8 cellular contexts compared by ENCODE assay signal in the genomic region with DNA sequence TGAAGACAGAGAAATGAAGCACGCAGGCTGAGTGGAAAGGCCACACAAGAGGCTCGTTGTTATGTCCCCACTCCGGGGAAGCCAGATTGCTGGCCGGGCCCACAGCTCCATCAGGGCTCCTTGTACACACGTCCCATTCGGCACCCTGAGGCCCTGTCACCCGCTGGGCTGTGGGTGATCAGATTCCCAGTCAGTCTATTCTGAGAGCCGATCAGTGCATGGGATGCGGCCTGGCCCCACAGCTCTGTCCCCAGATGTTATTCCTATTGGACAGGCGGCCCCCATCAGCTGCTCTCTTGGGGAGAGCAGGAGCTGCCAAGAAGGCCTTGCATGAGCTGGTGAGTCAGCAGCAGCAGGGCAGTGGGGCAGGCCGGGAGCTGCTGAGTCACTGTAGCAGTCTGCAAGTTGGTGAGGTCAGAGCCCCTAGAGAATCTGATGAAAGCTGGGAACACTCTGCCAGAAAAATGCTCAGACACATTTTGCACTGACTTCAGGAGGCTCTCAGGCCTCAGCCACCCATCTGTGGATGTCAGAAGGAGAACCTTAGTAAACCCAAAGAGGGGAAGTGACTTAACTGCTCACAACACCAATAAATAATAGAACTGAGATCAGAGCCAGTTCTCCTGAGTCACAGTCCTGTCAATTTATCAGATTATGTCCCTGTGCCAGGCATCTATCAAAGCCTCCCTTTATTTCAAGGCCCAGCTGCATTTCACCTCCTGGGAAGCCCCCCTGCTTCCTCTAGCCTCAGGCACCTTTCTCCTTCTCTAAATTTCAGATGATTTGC. TPM values are rescaled to one million over a fixed set of nuclear protein-coding genes. Genes with fewer than 3 reads are reported as not detected.
DNase-seq lines count a peak whose midpoint lies in the region; FAIRE-seq and TF ChIP-seq lines count a peak whose summit lies in the region.

No MANE protein-coding gene starts in this region.

- peak overlapping the region; percentile 76 for H3K9ac ChIP-seq in keratinocyte (ENCODE audit: control insufficient read depth, extremely low read depth, insufficient read depth, low read length)

- peak overlapping the region; percentile 91 for H2AFZ ChIP-seq in keratinocyte (ENCODE audit: control insufficient read depth, low read length)

- FAIRE-seq in keratinocyte (lab: Jason Lieb, UNC) (peak; percentile 20), small intestine (lab: Jason Lieb, UNC) (no peak)

- TF ChIP-seq CTCF in keratinocyte (optimal IDR thresholded peaks at IDR 0.05 in 1 of 3, IDR thresholded peaks at IDR 0.05 in 1 of 3, conservative IDR thresholded peaks at IDR 0.05 in 1 of 3; ENCODE audit: extremely low read depth in 1 of 3, insufficient read depth in 2 of 3, low read length in 3 of 3) = no peak

- H3K9me1 ChIP-seq in keratinocyte (ENCODE audit: control insufficient read depth, extremely low read depth, insufficient read depth, low read length) = no peaks in the 10 kb centered on the region

- H3K79me2 ChIP-seq in keratinocyte (ENCODE audit: control insufficient read depth, insufficient read depth, low read length) = no peaks in the 10 kb centered on the region

- H3K27ac ChIP-seq in keratinocyte (ENCODE audit: control insufficient read depth, insufficient read depth, low read length) (peak overlapping the region; percentile 98), small intestine (ENCODE audit: low read depth in 1 of 2, low read length in 1 of 2) (peak overlapping the region; percentile 55 to 93)

- dilution Hi-C loops in keratinocyte (cut with MboI; ENCODE audit: extremely low pct_ligation_motif_present, low sequenced_read_pairs) = no loop called here

- no peaks in the 10 kb centered on the region for H3K27me3 ChIP-seq in keratinocyte (ENCODE audit: control insufficient read depth, extremely low read depth, insufficient read depth, low read length)
- H3K27me3 ChIP-seq in small intestine (ENCODE audit: control insufficient read depth in 2 of 2, insufficient read depth in 2 of 2, low read length in 2 of 2) = no peaks in the 10 kb centered on the region

- no peak for TF ChIP-seq RAD21 in Ishikawa (IDR thresholded peaks at IDR 0.05; ENCODE audit: low read depth)

- H3K4me3 ChIP-seq in keratinocyte (ENCODE audit: control insufficient read depth in 2 of 3, extremely low read depth in 1 of 3, insufficient read depth in 2 of 3, low read depth in 1 of 3, low read length in 3 of 3) = no peak overlapping the region
- no peak overlapping the region for H3K4me3 ChIP-seq in small intestine (ENCODE audit: low read depth in 1 of 2, low read length in 2 of 2)

- 43 to 53% (median 47%) methylated on average over 11 of the region's 11 CpGs for WGBS in small intestine, 3 donors

- H3K9me3 ChIP-seq in keratinocyte (ENCODE audit: control insufficient read depth, low read depth, low read length) (no peaks in the 10 kb centered on the region), small intestine (ENCODE audit: control insufficient read depth, low read depth) (no peaks in the 10 kb centered on the region)

- TF ChIP-seq EP300 in Ishikawa (IDR thresholded peaks at IDR 0.05; ENCODE audit: borderline replicate concordance) = peak; percentile 57; the same call in 1 of the 2 replicates

- H3K4me1 ChIP-seq in keratinocyte (ENCODE audit: control insufficient read depth, extremely low read depth, insufficient read depth, low read length) (peaks cover 20% of the 10 kb centered on the region), small intestine (ENCODE audit: control insufficient read depth in 2 of 2, insufficient read depth in 1 of 2, low read depth in 1 of 2, low read length in 1 of 2) (peaks cover 0 to 4% of the 10 kb centered on the region in 2 donors)

- no peaks in the 10 kb centered on the region for H4K20me1 ChIP-seq in keratinocyte (ENCODE audit: control insufficient read depth, extremely low read depth, insufficient read depth, low read length)

- H3K36me3 ChIP-seq in keratinocyte (ENCODE audit: control insufficient read depth in 2 of 2, extremely low read depth in 1 of 2, insufficient read depth in 2 of 2, low read length in 2 of 2) (no peaks in the 10 kb centered on the region), small intestine (ENCODE audit: control insufficient read depth in 2 of 2, insufficient read depth in 2 of 2, low read length in 2 of 2) (no peaks in the 10 kb centered on the region)

- peak; percentile 29 to 51 for DNase-seq in activated CD4-positive, alpha-beta T cell treated with anti-CD3 and anti-CD28 coated beads, Interleukin-2, amount 50 U/mL, for 48 hours
- DNase-seq in activated CD4-positive, alpha-beta T cell treated with anti-CD3 and anti-CD28 coated beads, Interleukin-2, amount 50 U/mL, for 4 hours = no peak
- DNase-seq in SIG-M5 (lab: John Stamatoyannopoulos, UW) = peak; percentile 29
- DNase-seq in cerebellar cortex (ENCODE audit: low spot score) = peak; percentile 89
- peak; percentile 91 for DNase-seq in keratinocyte (ENCODE audit: low read depth, low spot score)
- DNase-seq in small intestine = peak; percentile 75
- no peak for DNase-seq in effector CD8-positive, alpha-beta T cell (lab: John Stamatoyannopoulos, UW)

- peak overlapping the region; percentile 54 for H3K4me2 ChIP-seq in keratinocyte (ENCODE audit: control insufficient read depth, extremely low read depth, insufficient read depth, low read depth, low read length)

TF ChIP-seq in Ishikawa, 13 proteins besides CTCF, POLR2A, EP300 and RAD21:
- TF ChIP-seq TCF12 (IDR thresholded peaks at IDR 0.05; ENCODE audit: low read depth) (peak; percentile 80), FOXM1 (IDR thresholded peaks at IDR 0.05; ENCODE audit: borderline replicate concordance, low read depth) (no peak), NFIC (IDR thresholded peaks at IDR 0.05) (peak; percentile 82)
- TF ChIP-seq, protein P1, sequence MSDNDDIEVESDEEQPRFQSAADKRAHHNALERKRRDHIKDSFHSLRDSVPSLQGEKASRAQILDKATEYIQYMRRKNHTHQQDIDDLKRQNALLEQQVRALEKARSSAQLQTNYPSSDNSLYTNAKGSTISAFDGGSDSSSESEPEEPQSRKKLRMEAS (IDR thresholded peaks at IDR 0.05) = peak; percentile 68
- TF ChIP-seq, protein P2, sequence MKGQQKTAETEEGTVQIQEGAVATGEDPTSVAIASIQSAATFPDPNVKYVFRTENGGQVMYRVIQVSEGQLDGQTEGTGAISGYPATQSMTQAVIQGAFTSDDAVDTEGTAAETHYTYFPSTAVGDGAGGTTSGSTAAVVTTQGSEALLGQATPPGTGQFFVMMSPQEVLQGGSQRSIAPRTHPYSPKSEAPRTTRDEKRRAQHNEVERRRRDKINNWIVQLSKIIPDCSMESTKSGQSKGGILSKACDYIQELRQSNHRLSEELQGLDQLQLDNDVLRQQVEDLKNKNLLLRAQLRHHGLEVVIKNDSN (IDR thresholded peaks at IDR 0.05) = peak; percentile 32; the same call in 1 of the 2 replicates

RNA-seq across cellular contexts. Expression of a gene that starts 9.4 kb away (rescaled TPM):
- polyA plus RNA-seq in keratinocyte (1,046 to 1,773 TPM (median 1,075 TPM) in 3 replicates), small intestine (100 to 1,000 TPM; 149 to 411 (median 210) TPM)
- polyA plus RNA-seq in keratinocyte (2011; ENCODE audit: low read depth) = 402 TPM
- 506 and 636 TPM in 2 replicates for polyA plus RNA-seq in keratinocyte (2011; cell fraction: cytosol; rRNA removed)
- 2,809 and 2,922 TPM in 2 replicates for polyA plus RNA-seq in keratinocyte (2011; cell fraction: nucleus; rRNA removed)
- 770 and 922 TPM in 2 replicates for polyA plus RNA-seq in keratinocyte (2012; ENCODE audit: low replicate concordance)
- 923 to 1,705 TPM (median 959 TPM) in 3 replicates for polyA minus RNA-seq in keratinocyte
- polyA minus RNA-seq in keratinocyte (2011; cell fraction: cytosol; rRNA and poly(A)+ RNA removed) = 929 TPM
- polyA minus RNA-seq in keratinocyte (2011; cell fraction: nucleus; rRNA and poly(A)+ RNA removed) = 2,484 and 3,447 TPM in 2 replicates

Comparison
In these comparisons a context has a peak if more than half of its experiments do, and no peak if none do; other contexts are left out.
1. DNase-seq: peak in activated CD4-positive, alpha-beta T cell treated with anti-CD3 and anti-CD28 coated beads, Interleukin-2, amount 50 U/mL, for 48 hours (2 of 2), SIG-M5 (single experiment), cerebellar cortex (single experiment), keratinocyte (single experiment) and small intestine (single experiment); none in activated CD4-positive, alpha-beta T cell treated with anti-CD3 and anti-CD28 coated beads, Interleukin-2, amount 50 U/mL, for 4 hours (0 of 2) and effector CD8-positive, alpha-beta T cell (single experiment).